ENCODE assay signal across 27 cellular contexts in genomic region chr12:70117670-70118069, GRCh38.
"Had no signal": no experiment of that assay in that cellular context is flagged by ENCODE, and none has a peak within 500 bp of the region (broad histone marks: within the 10 kb centered on the region; RNA-seq: fewer than 3 reads in every experiment).

No MANE protein-coding gene starts in this region.

- H3K9me3 ChIP-seq: suprapubic skin, testis, thoracic aorta, thyroid gland, tibial artery, transverse colon, upper lobe of left lung, upper lobe of right lung, uterus, vagina had no signal

- H3K4me1 ChIP-seq: stomach, suprapubic skin, testis, thyroid gland, tibial nerve, upper lobe of left lung, upper lobe of right lung, uterus, vagina had no signal

- H3K27me3 ChIP-seq: stomach, suprapubic skin, testis, thyroid gland, tibial artery, tibial nerve, transverse colon, upper lobe of left lung, upper lobe of right lung, uterus, vagina had no signal

- H3K27ac ChIP-seq: stomach, suprapubic skin, testis, thoracic aorta, thyroid gland, tibial artery, tibial nerve, transverse colon, upper lobe of left lung, upper lobe of right lung, uterus, vagina had no signal

- ATAC-seq: stimulated activated effector memory CD8-positive, alpha-beta T cell treated with anti-CD3 and anti-CD28 coated beads, Interleukin-12 subunit alpha, Interleukin-12 subunit beta, amount 100 ng/mL, for 72 hours; stimulated activated memory B cell treated with anti-CD40 and anti-IgM and Interleukin-4, amounts not matched to agents 10 μg/mL and 1 μg/mL and 100 μg/mL, for 72 hours; stimulated activated naive B cell treated with anti-CD40 and anti-IgM and Interleukin-4, amounts not matched to agents 10 μg/mL and 1 μg/mL and 100 μg/mL, for 72 hours; stimulated activated naive CD8-positive, alpha-beta T cell treated with anti-CD3 and anti-CD28 coated beads, Interleukin-15, amount 100 ng/mL, for 72 hours; stimulated activated naive CD8-positive, alpha-beta T cell treated with anti-CD3 and anti-CD28 coated beads, Interleukin-15, Interleukin-2, amounts not matched to agents 100 U/mL and 50 U/mL, for 24 hours; upper lobe of right lung had no signal

- DNase-seq: stimulated activated CD4-positive, alpha-beta T cell treated with anti-CD3 and anti-CD28 coated beads, Interleukin-2, amount 100 ng/mL, for 48 hours; stimulated activated CD4-positive, alpha-beta T cell treated with anti-CD3 and anti-CD28 coated beads, Interleukin-4, amount 100 ng/mL, for 1 hour; stimulated activated CD4-positive, alpha-beta T cell treated with anti-CD3 and anti-CD28 coated beads, Interleukin-4, amount 100 ng/mL, for 24 hours; stimulated activated CD4-positive, alpha-beta T cell treated with anti-CD3 and anti-CD28 coated beads, Interleukin-4, amount 100 ng/mL, for 4 hours; stimulated activated CD8-positive, alpha-beta memory T cell treated with anti-CD3 and anti-CD28 coated beads, Interleukin-4, amount 100 ng/mL, for 48 hours; stimulated activated naive B cell treated with anti-CD40 and anti-IgM and Interleukin-4, amounts not matched to agents 10 μg/mL and 1 μg/mL and 100 μg/mL, for 72 hours; stimulated activated naive CD4-positive, alpha-beta T cell; stimulated activated naive CD4-positive, alpha-beta T cell treated with Interleukin-2 at 50 U/mL for 16 hours; stimulated activated naive CD8-positive, alpha-beta T cell treated with anti-CD3 and anti-CD28 coated beads, Interleukin-15, amount 100 ng/mL, for 72 hours; stimulated activated naive CD8-positive, alpha-beta T cell treated with anti-CD3 and anti-CD28 coated beads, Interleukin-15, Interleukin-2, amounts not matched to agents 100 U/mL and 50 U/mL, for 24 hours; stomach; substantia nigra; testis; thyroid gland; tibial artery; transverse colon; trophoblast cell; upper lobe of left lung; upper lobe of right lung; uterus had no signal

- FAIRE-seq: urothelium cell line had no signal

- H3K4me3 ChIP-seq: stomach, suprapubic skin, testis, thoracic aorta, thyroid gland, tibial artery, tibial nerve, transverse colon, upper lobe of left lung, upper lobe of right lung, uterus, vagina had no signal

- H3K36me3 ChIP-seq: stomach, suprapubic skin, thoracic aorta, thyroid gland, tibial artery, tibial nerve, transverse colon, upper lobe of left lung, upper lobe of right lung, uterus, vagina had no signal
